ENCODE assay signal across 10 cellular contexts in the genomic region with DNA sequence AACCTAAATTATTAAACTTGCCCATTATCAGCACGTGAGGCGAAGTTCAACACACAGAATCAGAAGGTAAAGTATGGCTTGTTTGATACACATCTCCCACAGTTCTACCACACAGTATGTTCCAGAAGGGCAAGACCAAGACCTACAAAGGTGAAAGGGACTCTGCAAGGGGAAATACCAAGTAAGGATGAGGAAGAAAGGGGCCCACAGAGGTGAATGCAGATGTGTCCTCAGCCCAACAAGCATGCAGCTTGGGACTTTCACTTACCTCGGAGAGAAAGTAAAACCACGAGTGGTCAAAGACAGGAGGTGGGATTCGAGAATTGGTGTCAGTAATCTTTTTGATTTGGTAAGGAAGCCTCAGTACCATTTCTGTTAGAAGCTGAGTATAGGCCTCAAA.
DNase-seq lines count a peak whose midpoint lies in the region; ATAC-seq and TF ChIP-seq lines count a peak whose summit lies in the region.
"Had no signal": no experiment of that assay in that cellular context is flagged by ENCODE, and none has a peak within 500 bp of the region (broad histone marks: within the 10 kb centered on the region; RNA-seq: fewer than 3 reads in every experiment).

No MANE protein-coding gene starts in this region.

- H3K9me3 ChIP-seq in KOPT-K1 (ENCODE audit: insufficient read depth, low read length, poor library complexity, severe bottlenecking) (no peaks in the 10 kb centered on the region), stomach (no peaks in the 10 kb centered on the region)
- H3K9me3 ChIP-seq: ascending aorta had no signal

- H3K27ac ChIP-seq in KOPT-K1 (ENCODE audit: low read depth, low read length, poor library complexity, severe bottlenecking) (peak overlapping the region; percentile 68), stomach (peak overlapping the region in 3 of 5 donors; percentile 71 to 77 (median 76))
- H3K27ac ChIP-seq: ascending aorta had no signal

- CTCF ChIA-PET in Calu3 (lab: Charles Lee) = no interaction called here

- H3K27me3 ChIP-seq in stomach = no peaks in the 10 kb centered on the region
- H3K27me3 ChIP-seq: ascending aorta had no signal

- no peak for TF ChIP-seq POLR2A in stomach (IDR thresholded peaks at IDR 0.05)

- ATAC-seq in activated naive CD8-positive, alpha-beta T cell treated with anti-CD3 and anti-CD28 coated beads, Interleukin-2, amount 10 ng/mL, durations not matched to agents 7 days and 5 days (ENCODE audit: low read depth) = peak; percentile 45
- no peak for ATAC-seq in HG03097 (IDR thresholded peaks at IDR 0.05; ENCODE audit: low FRiP score, unreplicated experiment)

- intact Hi-C loops in stomach (cut with DNase I; ENCODE audit: low total_unique reads) (no loop called here), Calu3 (cut with micrococcal nuclease; ENCODE audit: unreplicated experiment) (no loop called here)

- peaks cover 34% of the 10 kb centered on the region for H3K36me3 Mint-ChIP-seq in activated naive CD4-positive, alpha-beta T cell treated with anti-CD3 and anti-CD28 coated beads, Interleukin-2, amount 50 U/mL, for 24 hours
- H3K36me3 Mint-ChIP-seq in activated naive CD8-positive, alpha-beta T cell treated with anti-CD3 and anti-CD28 coated beads, Interleukin-2, amount 10 ng/mL, durations not matched to agents 7 days and 5 days = peaks cover 37% of the 10 kb centered on the region
- peaks cover 43% of the 10 kb centered on the region for H3K36me3 Mint-ChIP-seq in Calu3 (ENCODE audit: insufficient read depth, unreplicated experiment)

- POLR2A ChIA-PET in activated naive CD8-positive, alpha-beta T cell treated with anti-CD3 and anti-CD28 coated beads, Interleukin-2, amount 10 ng/mL, durations not matched to agents 7 days and 5 days (lab: Charles Lee) = no interaction called here

- H3K36me3 ChIP-seq in KOPT-K1 (ENCODE audit: insufficient read depth, low read length) (peaks cover 100% of the 10 kb centered on the region), stomach (peaks cover 96 to 100% (median 100%) of the 10 kb centered on the region in 4 donors)

- H3K4me1 ChIP-seq in stomach = peaks cover 20 to 62% (median 34%) of the 10 kb centered on the region in 4 donors
- H3K4me1 ChIP-seq: ascending aorta had no signal

- H3K9me3 Mint-ChIP-seq in activated naive CD4-positive, alpha-beta T cell treated with anti-CD3 and anti-CD28 coated beads, Interleukin-2, amount 50 U/mL, for 24 hours = no peaks in the 10 kb centered on the region
- H3K9me3 Mint-ChIP-seq in activated naive CD8-positive, alpha-beta T cell treated with anti-CD3 and anti-CD28 coated beads, Interleukin-2, amount 10 ng/mL, durations not matched to agents 7 days and 5 days = no peaks in the 10 kb centered on the region
- H3K9me3 Mint-ChIP-seq in Calu3 (ENCODE audit: low read depth, unreplicated experiment) = no peaks in the 10 kb centered on the region

- no TSS peak for BruUV-seq in Calu3 (replicated peaks; lab: Mats Ljungman, UMichigan)

- 61 to 68% (median 65%) methylated on average over 5 of the region's 5 CpGs for WGBS in stomach, 5 donors

- peak overlapping the region; percentile 45 for H3K4me3 Mint-ChIP-seq in activated naive CD4-positive, alpha-beta T cell treated with anti-CD3 and anti-CD28 coated beads, Interleukin-2, amount 50 U/mL, for 24 hours
- H3K4me3 Mint-ChIP-seq in activated naive CD8-positive, alpha-beta T cell treated with anti-CD3 and anti-CD28 coated beads, Interleukin-2, amount 10 ng/mL, durations not matched to agents 7 days and 5 days = no peak overlapping the region
- H3K4me3 Mint-ChIP-seq in Calu3 (ENCODE audit: low read depth, unreplicated experiment) = no peak overlapping the region

- no peak overlapping the region for H3K4me3 ChIP-seq in stomach
- H3K4me3 ChIP-seq: ascending aorta had no signal

- H3K27me3 Mint-ChIP-seq in activated naive CD4-positive, alpha-beta T cell treated with anti-CD3 and anti-CD28 coated beads, Interleukin-2, amount 50 U/mL, for 24 hours = no peaks in the 10 kb centered on the region
- H3K27me3 Mint-ChIP-seq in activated naive CD8-positive, alpha-beta T cell treated with anti-CD3 and anti-CD28 coated beads, Interleukin-2, amount 10 ng/mL, durations not matched to agents 7 days and 5 days = no peaks in the 10 kb centered on the region
- no peaks in the 10 kb centered on the region for H3K27me3 Mint-ChIP-seq in Calu3 (ENCODE audit: unreplicated experiment)

- no peak for TF ChIP-seq EP300 in stomach (IDR thresholded peaks at IDR 0.05)

- no peak for TF ChIP-seq CTCF in stomach (IDR thresholded peaks at IDR 0.05)
- no peak for TF ChIP-seq CTCF in Calu3 (IDR thresholded peaks at IDR 0.05; ENCODE audit: unreplicated experiment)

- peaks cover 27% of the 10 kb centered on the region for H3K4me1 Mint-ChIP-seq in activated naive CD4-positive, alpha-beta T cell treated with anti-CD3 and anti-CD28 coated beads, Interleukin-2, amount 50 U/mL, for 24 hours
- peaks cover 27% of the 10 kb centered on the region for H3K4me1 Mint-ChIP-seq in activated naive CD8-positive, alpha-beta T cell treated with anti-CD3 and anti-CD28 coated beads, Interleukin-2, amount 10 ng/mL, durations not matched to agents 7 days and 5 days
- peaks cover 19% of the 10 kb centered on the region for H3K4me1 Mint-ChIP-seq in Calu3 (ENCODE audit: low read depth, unreplicated experiment)

- DNase-seq in activated naive CD4-positive, alpha-beta T cell (lab: John Stamatoyannopoulos, UW) = no peak
- DNase-seq in activated naive CD8-positive, alpha-beta T cell treated with anti-CD3 and anti-CD28 coated beads, Interleukin-2, amount 10 ng/mL, durations not matched to agents 7 days and 5 days = no peak
- DNase-seq in stomach = no peak
- no peak for DNase-seq in Calu3
- no peak for DNase-seq in DMS53 (lab: John Stamatoyannopoulos, UW)
- DNase-seq: H7 had no signal

- peak overlapping the region; percentile 91 for H3K27ac Mint-ChIP-seq in activated naive CD4-positive, alpha-beta T cell treated with anti-CD3 and anti-CD28 coated beads, Interleukin-2, amount 50 U/mL, for 24 hours
- H3K27ac Mint-ChIP-seq in activated naive CD8-positive, alpha-beta T cell treated with anti-CD3 and anti-CD28 coated beads, Interleukin-2, amount 10 ng/mL, durations not matched to agents 7 days and 5 days = peak overlapping the region; percentile 25
- H3K27ac Mint-ChIP-seq in Calu3 (ENCODE audit: unreplicated experiment) = no peak overlapping the region
